In genomic region chr2:120053891-120054290, GRCh38 we compare ENCODE assay signal across 1 cellular context.
TF ChIP-seq lines count a peak whose summit lies in the region.

No MANE protein-coding gene starts in this region.

TF ChIP-seq in GM23338, 12 proteins besides CTCF, POLR2A, EP300 and RAD21 (continued from another document):
- TF ChIP-seq NANOG (IDR thresholded peaks at IDR 0.05; ENCODE audit: borderline replicate concordance) (no peak), REST (IDR thresholded peaks at IDR 0.05; ENCODE audit: unreplicated experiment) (no peak), EZH2phosphoT487 (IDR thresholded peaks at IDR 0.05; ENCODE audit: unreplicated experiment) (no peak), JUNB (IDR thresholded peaks at IDR 0.05; ENCODE audit: unreplicated experiment) (no peak), ZNF331 (CRISPR knock-in tag; IDR thresholded peaks at IDR 0.05; ENCODE audit: low read depth) (no peak), ZNF462 (CRISPR knock-in tag; IDR thresholded peaks at IDR 0.05) (no peak), CREB1 (CRISPR knock-in tag; IDR thresholded peaks at IDR 0.05; ENCODE audit: low read depth) (no peak), ETS1 (IDR thresholded peaks at IDR 0.05) (no peak), POLR2AphosphoS5 (IDR thresholded peaks at IDR 0.05; ENCODE audit: low read depth) (no peak)
